8 cellular contexts compared by ENCODE assay signal in the genomic region with DNA sequence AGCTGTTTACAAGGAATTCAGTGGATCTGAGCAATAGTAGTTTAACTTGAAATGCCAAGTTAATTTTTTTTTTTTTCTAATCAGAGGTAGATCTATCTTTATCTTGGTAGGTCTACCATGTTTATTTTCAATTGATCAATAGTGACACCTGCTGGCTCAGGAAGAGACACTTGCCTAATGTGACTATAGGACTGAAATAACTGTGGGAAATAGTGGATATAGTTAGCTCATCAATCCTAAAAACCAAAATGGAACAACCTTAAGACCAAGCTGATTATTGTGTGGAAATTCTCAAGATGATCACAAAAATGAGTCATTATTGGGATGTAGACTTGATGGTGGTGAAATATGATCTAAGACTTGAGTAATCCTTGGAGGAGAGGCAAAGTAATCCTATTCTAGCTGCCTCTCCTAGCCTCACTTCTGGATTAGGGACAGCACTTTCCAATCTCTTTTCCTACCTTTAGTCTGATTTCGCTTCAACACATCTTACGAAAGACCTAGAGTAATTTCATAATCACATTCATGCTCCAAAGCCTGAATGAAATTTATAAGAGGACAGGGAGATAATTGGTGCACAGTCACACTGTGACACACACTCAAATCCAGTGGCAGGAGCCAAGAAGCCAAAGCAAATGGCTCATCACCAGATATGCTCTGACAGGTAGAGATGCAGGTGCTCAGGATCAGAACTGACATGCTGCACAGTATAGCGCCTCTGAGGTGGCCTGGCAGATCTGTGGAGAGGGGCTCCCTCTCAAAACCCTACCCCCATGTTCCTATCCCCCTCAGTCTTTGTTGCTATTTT.
DNase-seq lines count a peak whose midpoint lies in the region; ATAC-seq and TF ChIP-seq lines count a peak whose summit lies in the region.

No MANE protein-coding gene starts in this region.

- H3K27ac ChIP-seq in trophoblast cell (ENCODE audit: low read depth, low read length): no peak overlapping the region

- no peak overlapping the region for H2BK5ac ChIP-seq in trophoblast cell (ENCODE audit: low read depth, low read length, poor library complexity)

- H3K79me1 ChIP-seq in trophoblast cell (ENCODE audit: low read length): no peaks in the 10 kb centered on the region

- no peak overlapping the region for H3K4me2 ChIP-seq in trophoblast cell (ENCODE audit: low read length)

- H3K14ac ChIP-seq in trophoblast cell (ENCODE audit: low read length): no peak overlapping the region

- H3K36me3 ChIP-seq in trophoblast cell (ENCODE audit: control insufficient read depth in 1 of 2, insufficient read depth in 2 of 2, low read length in 2 of 2): no peaks in the 10 kb centered on the region

- no peak overlapping the region for H3K4me3 Mint-ChIP-seq in stimulated activated naive CD8-positive, alpha-beta T cell treated with anti-CD3 and anti-CD28 coated beads, Interleukin-15, amount 100 ng/mL, for 72 hours

- H3K27ac Mint-ChIP-seq in stimulated activated naive CD8-positive, alpha-beta T cell treated with anti-CD3 and anti-CD28 coated beads, Interleukin-15, amount 100 ng/mL, for 72 hours: no peak overlapping the region

- no peak overlapping the region for H4K8ac ChIP-seq in trophoblast cell (ENCODE audit: low read depth, low read length)

- H3K9ac ChIP-seq in trophoblast cell (ENCODE audit: low read length): no peak overlapping the region

- peak; percentile 62 for ATAC-seq in stimulated activated naive CD8-positive, alpha-beta T cell treated with anti-CD3 and anti-CD28 coated beads, Interleukin-15, amount 100 ng/mL, for 72 hours
- no peak for ATAC-seq in stimulated activated naive CD8-positive, alpha-beta T cell treated with anti-CD3 and anti-CD28 coated beads, Interleukin-15, Interleukin-2, amounts not matched to agents 100 U/mL and 50 U/mL, for 24 hours
- peak; percentile 61 for ATAC-seq in HG03095 (IDR thresholded peaks at IDR 0.05; ENCODE audit: unreplicated experiment)

- no peak overlapping the region for H2AK5ac ChIP-seq in trophoblast cell (ENCODE audit: low read length)

- no peaks in the 10 kb centered on the region for H3K27me3 ChIP-seq in trophoblast cell (ENCODE audit: insufficient read depth, low read length)

- peaks cover 24% of the 10 kb centered on the region for H3K27me3 Mint-ChIP-seq in stimulated activated naive CD8-positive, alpha-beta T cell treated with anti-CD3 and anti-CD28 coated beads, Interleukin-15, amount 100 ng/mL, for 72 hours

- no peaks in the 10 kb centered on the region for H3K9me3 Mint-ChIP-seq in stimulated activated naive CD8-positive, alpha-beta T cell treated with anti-CD3 and anti-CD28 coated beads, Interleukin-15, amount 100 ng/mL, for 72 hours

- no CpG with 5 or more reads among the region's 3 CpGs for WGBS in trophoblast cell (ENCODE audit: extremely low coverage, insufficient coverage, insufficient read length)

- no peak overlapping the region for H2BK120ac ChIP-seq in trophoblast cell (ENCODE audit: insufficient read depth, low read length, poor library complexity)

- no peak overlapping the region for H3K4ac ChIP-seq in trophoblast cell (ENCODE audit: low read depth, low read length)

- no peak overlapping the region for H2AFZ ChIP-seq in trophoblast cell (ENCODE audit: insufficient read depth, low read length, poor library complexity)

- H4K12ac ChIP-seq in trophoblast cell (ENCODE audit: low read depth, low read length): no peak overlapping the region

- H2BK12ac ChIP-seq in trophoblast cell (ENCODE audit: low read length): no peak overlapping the region

- no peaks in the 10 kb centered on the region for H3K79me2 ChIP-seq in trophoblast cell (ENCODE audit: control insufficient read depth, insufficient read depth, low read length, poor library complexity)

- no peak overlapping the region for H3K18ac ChIP-seq in trophoblast cell (ENCODE audit: low read length)

- H3K4me1 ChIP-seq in trophoblast cell (ENCODE audit: control insufficient read depth in 1 of 2, insufficient read depth in 2 of 2, low read length in 2 of 2): no peaks in the 10 kb centered on the region

- H3K4me3 ChIP-seq in epithelial cell of proximal tubule (ENCODE audit: low read depth, low read length): no peak overlapping the region
- no peak overlapping the region for H3K4me3 ChIP-seq in trophoblast cell (ENCODE audit: low read depth, low read length)

- no peaks in the 10 kb centered on the region for H3K4me1 Mint-ChIP-seq in stimulated activated naive CD8-positive, alpha-beta T cell treated with anti-CD3 and anti-CD28 coated beads, Interleukin-15, amount 100 ng/mL, for 72 hours

- H3K23ac ChIP-seq in trophoblast cell (ENCODE audit: low read length): no peak overlapping the region

- TF ChIP-seq CTCF in epithelial cell of proximal tubule (conservative IDR thresholded peaks at IDR 0.05; ENCODE audit: low read depth, low read length): peak; percentile 72

- DNase-seq in stimulated activated naive CD8-positive, alpha-beta T cell treated with anti-CD3 and anti-CD28 coated beads, Interleukin-15, amount 100 ng/mL, for 72 hours: no peak
- no peak for DNase-seq in stimulated activated naive CD8-positive, alpha-beta T cell treated with anti-CD3 and anti-CD28 coated beads, Interleukin-15, Interleukin-2, amounts not matched to agents 100 U/mL and 50 U/mL, for 24 hours
- peak; percentile 63 for DNase-seq in NCI-H82 (lab: John Stamatoyannopoulos, UW)
- DNase-seq in epithelial cell of proximal tubule (ENCODE audit: low read depth): no peak
- DNase-seq in trophoblast cell: peak; percentile 19 to 85
- DNase-seq in stimulated activated CD4-positive, alpha-beta T cell treated with anti-CD3 and anti-CD28 coated beads, Interleukin-12 subunit alpha, Interleukin-12 subunit beta, amount 100 ng/mL, for 4 hours: no peak
- no peak for DNase-seq in activated CD4-positive, alpha-beta T cell treated with anti-CD3 and anti-CD28 coated beads, Interleukin-2, amount 50 U/mL, for 1 hour

- H3K9me3 ChIP-seq in trophoblast cell (ENCODE audit: insufficient read depth, low read depth, low read length): no peaks in the 10 kb centered on the region

- H4K91ac ChIP-seq in trophoblast cell (ENCODE audit: low read depth, low read length): no peak overlapping the region

Comparison
In these comparisons a context has a peak if more than half of its experiments do, and no peak if none do; other contexts are left out.
1. DNase-seq: peak in NCI-H82 (single experiment) and trophoblast cell (2 of 2); none in stimulated activated naive CD8-positive, alpha-beta T cell treated with anti-CD3 and anti-CD28 coated beads, Interleukin-15, amount 100 ng/mL, for 72 hours (0 of 2), stimulated activated naive CD8-positive, alpha-beta T cell treated with anti-CD3 and anti-CD28 coated beads, Interleukin-15, Interleukin-2, amounts not matched to agents 100 U/mL and 50 U/mL, for 24 hours (single experiment), epithelial cell of proximal tubule (single experiment), stimulated activated CD4-positive, alpha-beta T cell treated with anti-CD3 and anti-CD28 coated beads, Interleukin-12 subunit alpha, Interleukin-12 subunit beta, amount 100 ng/mL, for 4 hours (single experiment) and activated CD4-positive, alpha-beta T cell treated with anti-CD3 and anti-CD28 coated beads, Interleukin-2, amount 50 U/mL, for 1 hour (single experiment).